ENCODE assay signal across 11 cellular contexts in genomic region chr9:121860744-121861143, GRCh38.
DNase-seq lines count a peak whose midpoint lies in the region; ATAC-seq and TF ChIP-seq lines count a peak whose summit lies in the region.
"Had no signal": no experiment of that assay in that cellular context is flagged by ENCODE, and none has a peak within 500 bp of the region (broad histone marks: within the 10 kb centered on the region; RNA-seq: fewer than 3 reads in every experiment).

No MANE protein-coding gene starts in this region.

- WGBS in mesenchymal stem cell = 19% methylated on average over 2 of the region's 2 CpGs

- H3K36me3 Mint-ChIP-seq in activated naive CD4-positive, alpha-beta T cell treated with anti-CD3 and anti-CD28 coated beads, Interleukin-2, amount 50 U/mL, for 72 hours = no peaks in the 10 kb centered on the region

- H3K4ac ChIP-seq in mesenchymal stem cell (ENCODE audit: low read depth in 1 of 2, low read length in 2 of 2) = peak overlapping the region in 1 of 2 experiments; percentile 26

- no TSS peak for BruUV-seq in A673 (replicated peaks; lab: Mats Ljungman, UMichigan)

- CTCF ChIA-PET in A673 (lab: Charles Lee) = no interaction called here

- no peak overlapping the region for H4K91ac ChIP-seq in mesenchymal stem cell (ENCODE audit: low read length)

- H3K4me3 ChIP-seq in A673 (ENCODE audit: low read depth, low read length, poor library complexity, severe bottlenecking) (no peak overlapping the region), epithelial cell of proximal tubule (ENCODE audit: low read depth, low read length) (no peak overlapping the region), mesenchymal stem cell (ENCODE audit: insufficient read depth in 1 of 2, low read depth in 1 of 2, low read length in 2 of 2) (no peak overlapping the region)
- H3K4me3 ChIP-seq: A549 had no signal

- H2AFZ ChIP-seq in mesenchymal stem cell (ENCODE audit: low read depth, low read length) = no peak overlapping the region

- H3K4me2 ChIP-seq in mesenchymal stem cell (ENCODE audit: low read length, poor library complexity, severe bottlenecking) = peak overlapping the region; percentile 7
- H3K4me2 ChIP-seq: A549 had no signal

- DNase-seq in A673 (ENCODE audit: low spot score) (peak; percentile 11), NCI-H2029 (lab: John Stamatoyannopoulos, UW) (peak; percentile 56), epithelial cell of proximal tubule (ENCODE audit: low read depth) (peak; percentile 79), mesenchymal stem cell (peak; percentile 91)
- no peak for DNase-seq in activated naive CD4-positive, alpha-beta T cell treated with anti-CD3 and anti-CD28 coated beads, Interleukin-2, amount 50 U/mL, for 72 hours (ENCODE audit: low spot score in 2 of 2)
- DNase-seq: GOT3 had no signal

- no peak overlapping the region for H2BK12ac ChIP-seq in mesenchymal stem cell (ENCODE audit: low read length in 2 of 2)

- no peak overlapping the region for H2BK5ac ChIP-seq in mesenchymal stem cell (ENCODE audit: low read depth, low read length, poor library complexity, severe bottlenecking)

- H3K36me3 ChIP-seq in A673 (ENCODE audit: insufficient read depth, low read length, poor library complexity, severe bottlenecking) (no peaks in the 10 kb centered on the region), mesenchymal stem cell (ENCODE audit: control insufficient read depth in 1 of 2, insufficient read depth in 2 of 2, low read depth in 1 of 2, low read length in 2 of 2) (no peaks in the 10 kb centered on the region)

- no peak overlapping the region for H3K9ac ChIP-seq in mesenchymal stem cell (ENCODE audit: low read length)

- H3K4me1 ChIP-seq in A673 (ENCODE audit: insufficient read depth, low read length, poor library complexity, severe bottlenecking) (peaks cover 4% of the 10 kb centered on the region), mesenchymal stem cell (ENCODE audit: control insufficient read depth, insufficient read depth, low read depth, low read length) (peaks cover 16% of the 10 kb centered on the region)
- H3K4me1 ChIP-seq: A549 had no signal

- H2BK120ac ChIP-seq in mesenchymal stem cell (ENCODE audit: low read depth, low read length) = no peak overlapping the region

- no peak for TF ChIP-seq CTCF in A673 (conservative IDR thresholded peaks at IDR 0.05; ENCODE audit: low read depth, low read length)
- no peak for TF ChIP-seq CTCF in epithelial cell of proximal tubule (conservative IDR thresholded peaks at IDR 0.05; ENCODE audit: low read depth, low read length)

- H3K9me3 ChIP-seq in A673 (ENCODE audit: low read depth, low read length, poor library complexity, severe bottlenecking) (no peaks in the 10 kb centered on the region), mesenchymal stem cell (ENCODE audit: control insufficient read depth, low read length) (no peaks in the 10 kb centered on the region)
- H3K9me3 ChIP-seq: A549 had no signal

- no peak overlapping the region for H3K14ac ChIP-seq in mesenchymal stem cell (ENCODE audit: low read length in 2 of 2)

- H3K18ac ChIP-seq in mesenchymal stem cell (ENCODE audit: low read depth in 1 of 2, low read length in 2 of 2) = peak overlapping the region in 1 of 2 experiments; percentile 11

- no peak overlapping the region for H4K8ac ChIP-seq in mesenchymal stem cell (ENCODE audit: low read length)

- ATAC-seq in activated naive CD4-positive, alpha-beta T cell treated with anti-CD3 and anti-CD28 coated beads, Interleukin-2, amount 50 U/mL, for 72 hours = no peak
- ATAC-seq in GM18498 (IDR thresholded peaks at IDR 0.05; ENCODE audit: unreplicated experiment) (no peak), GM21423 (IDR thresholded peaks at IDR 0.05; ENCODE audit: unreplicated experiment) (no peak), HG03565 (IDR thresholded peaks at IDR 0.05; ENCODE audit: unreplicated experiment) (no peak)
- ATAC-seq: activated CD4-positive, alpha-beta T cell treated with anti-CD3 and anti-CD28 coated beads for 36 hours had no signal

- intact Hi-C loops in A673 (cut with micrococcal nuclease; ENCODE audit: unreplicated experiment) = no loop called here

- H3K27me3 ChIP-seq in A673 (replicated peaks; ENCODE audit: insufficient read depth, low read depth, low read length, poor library complexity) (no peaks in the 10 kb centered on the region), mesenchymal stem cell (ENCODE audit: control insufficient read depth in 1 of 2, insufficient read depth in 1 of 2, low read length in 2 of 2) (peaks cover 0 to 7% of the 10 kb centered on the region in 2 experiments)

- no peak overlapping the region for H2AK5ac ChIP-seq in mesenchymal stem cell (ENCODE audit: low read length, severe bottlenecking)

- no peaks in the 10 kb centered on the region for H3K9me3 Mint-ChIP-seq in activated naive CD4-positive, alpha-beta T cell treated with anti-CD3 and anti-CD28 coated beads, Interleukin-2, amount 50 U/mL, for 72 hours

- no peak overlapping the region for H3K27ac Mint-ChIP-seq in activated naive CD4-positive, alpha-beta T cell treated with anti-CD3 and anti-CD28 coated beads, Interleukin-2, amount 50 U/mL, for 72 hours
- H3K27ac Mint-ChIP-seq: activated CD4-positive, alpha-beta T cell treated with anti-CD3 and anti-CD28 coated beads for 36 hours had no signal

- no peak overlapping the region for H3K23ac ChIP-seq in mesenchymal stem cell (ENCODE audit: low read length in 2 of 2)

- H3K27ac ChIP-seq in A673 (ENCODE audit: low read depth, low read length, poor library complexity, severe bottlenecking) (no peak overlapping the region), mesenchymal stem cell (ENCODE audit: low read length, poor library complexity, severe bottlenecking) (no peak overlapping the region)
- H3K27ac ChIP-seq: A549 had no signal

- POLR2A ChIA-PET in A673 (lab: Charles Lee; ENCODE audit: low non-redundant PET) = no interaction called here

- H2BK15ac ChIP-seq in mesenchymal stem cell (ENCODE audit: low read depth, poor library complexity, severe bottlenecking) = no peak overlapping the region

- no peaks in the 10 kb centered on the region for H3K79me1 ChIP-seq in mesenchymal stem cell (replicated peaks; ENCODE audit: low read length, poor library complexity, severe bottlenecking)

Comparison
In these comparisons a context has a peak if more than half of its experiments do, and no peak if none do; other contexts are left out.
1. DNase-seq: peak in A673 (single experiment), NCI-H2029 (single experiment), epithelial cell of proximal tubule (single experiment) and mesenchymal stem cell (single experiment); none in activated naive CD4-positive, alpha-beta T cell treated with anti-CD3 and anti-CD28 coated beads, Interleukin-2, amount 50 U/mL, for 72 hours (0 of 2).